ENCODE assay signal across 1 cellular context in the genomic region with DNA sequence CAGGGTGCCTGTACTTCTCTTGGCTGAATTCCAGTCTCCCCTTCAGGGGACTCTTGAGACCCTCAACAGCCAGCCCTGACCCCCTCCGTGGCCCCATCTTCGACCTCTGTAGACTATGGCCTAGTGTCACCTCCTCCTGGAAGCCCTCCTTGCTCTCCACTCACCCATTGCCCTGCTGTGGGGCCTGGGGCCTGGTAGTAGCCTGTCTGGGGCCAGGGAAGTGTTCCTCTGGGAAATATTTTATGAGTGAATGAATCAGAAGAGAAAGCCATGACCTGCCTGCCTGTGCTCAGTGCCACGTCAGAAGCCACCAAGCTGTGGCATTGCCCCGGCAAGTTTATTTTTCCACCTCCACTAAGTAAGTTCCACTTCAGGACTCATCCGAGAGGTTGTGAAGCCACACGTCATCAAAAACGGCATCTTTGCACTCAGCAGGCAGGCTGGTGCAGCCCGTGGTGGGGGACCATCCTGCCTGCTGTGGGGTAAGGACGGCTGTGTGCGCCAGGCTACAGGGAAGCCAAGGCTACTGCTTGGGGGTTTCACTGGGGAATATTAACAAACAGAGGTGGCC.
TF ChIP-seq lines count a peak whose summit lies in the region.

No MANE protein-coding gene starts in this region.

TF ChIP-seq in H1, 55 proteins besides CTCF, POLR2A, EP300 and RAD21:
- TF ChIP-seq SP2 (IDR thresholded peaks at IDR 0.05; ENCODE audit: low read length) (no peak), RBBP5 (IDR thresholded peaks at IDR 0.05; ENCODE audit: borderline replicate concordance, low read depth, low read length) (no peak), NRF1 (IDR thresholded peaks at IDR 0.05; ENCODE audit: low read depth, low read length) (no peak), SP1 (IDR thresholded peaks at IDR 0.05; ENCODE audit: low read depth, low read length) (no peak), POLR2AphosphoS5 (IDR thresholded peaks at IDR 0.05; ENCODE audit: low read depth, low read length) (no peak), SIX5 (IDR thresholded peaks at IDR 0.05; ENCODE audit: low read depth, low read length) (no peak), SUZ12 (IDR thresholded peaks at IDR 0.05; ENCODE audit: low read length) (no peak), KDM5A (IDR thresholded peaks at IDR 0.05; ENCODE audit: low read length) (no peak), PHF8 (conservative IDR thresholded peaks at IDR 0.05; ENCODE audit: low read depth, low read length) (no peak), YY1 (IDR thresholded peaks at IDR 0.05; ENCODE audit: low read depth, low read length) (no peak), CBX5 (IDR thresholded peaks at IDR 0.05; ENCODE audit: low read depth, low read length) (no peak)
TF ChIP-seq in H1: peak in this region for 0.
